Comparison of ENCODE assay signal across 9 cellular contexts in genomic region chrX:1248381-1249061, GRCh38. TPM values are rescaled to one million over a fixed set of nuclear protein-coding genes. Genes with fewer than 3 reads are reported as not detected.
DNase-seq lines count a peak whose midpoint lies in the region; ATAC-seq and TF ChIP-seq lines count a peak whose summit lies in the region.
"Had no signal": no experiment of that assay in that cellular context is flagged by ENCODE, and none has a peak within 500 bp of the region (broad histone marks: within the 10 kb centered on the region; RNA-seq: fewer than 3 reads in every experiment).

No MANE protein-coding gene starts in this region.

- H3K27me3 ChIP-seq in HUES6 (ENCODE audit: control insufficient read depth, insufficient read depth, low read length) (no peaks in the 10 kb centered on the region), neutrophil (no peaks in the 10 kb centered on the region)

- H3K27ac Mint-ChIP-seq in chondrocyte (ENCODE audit: unreplicated experiment), result no peak overlapping the region
- H3K27ac Mint-ChIP-seq in activated T-helper 2 cell treated with anti-CD3 and anti-CD28 coated beads, Interferon-gamma antibody, Interleukin-2, Interleukin-4, amounts not matched to agents 10 μg/mL and 5 μg/mL and 100 μg/mL, durations not matched to agents 14 hours and 24 hours and 36 hours, result no peak overlapping the region
- H3K27ac Mint-ChIP-seq in stimulated activated effector memory CD8-positive, alpha-beta T cell treated with anti-CD3 and anti-CD28 coated beads, Interleukin-12 subunit alpha, Interleukin-12 subunit beta, amount 100 ng/mL, for 72 hours, result no peak overlapping the region

- H3K4me1 Mint-ChIP-seq in chondrocyte (ENCODE audit: low read depth), result peaks cover 14% of the 10 kb centered on the region
- H3K4me1 Mint-ChIP-seq in activated T-helper 2 cell treated with anti-CD3 and anti-CD28 coated beads, Interferon-gamma antibody, Interleukin-2, Interleukin-4, amounts not matched to agents 10 μg/mL and 5 μg/mL and 100 μg/mL, durations not matched to agents 14 hours and 24 hours and 36 hours (ENCODE audit: low read depth), result peaks cover 23% of the 10 kb centered on the region
- H3K4me1 Mint-ChIP-seq in stimulated activated effector memory CD8-positive, alpha-beta T cell treated with anti-CD3 and anti-CD28 coated beads, Interleukin-12 subunit alpha, Interleukin-12 subunit beta, amount 100 ng/mL, for 72 hours, result peaks cover 7% of the 10 kb centered on the region

- peak overlapping the region; percentile 94 for H3K27ac ChIP-seq in HUES6 (ENCODE audit: low read depth, low read length)
- H3K27ac ChIP-seq in neutrophil, result peak overlapping the region; percentile 97

- no peak for ATAC-seq in stimulated activated effector memory CD8-positive, alpha-beta T cell treated with anti-CD3 and anti-CD28 coated beads, Interleukin-12 subunit alpha, Interleukin-12 subunit beta, amount 100 ng/mL, for 72 hours

- H3K9me3 Mint-ChIP-seq in chondrocyte (ENCODE audit: low read depth), result peaks cover 8% of the 10 kb centered on the region
- H3K9me3 Mint-ChIP-seq in activated T-helper 2 cell treated with anti-CD3 and anti-CD28 coated beads, Interferon-gamma antibody, Interleukin-2, Interleukin-4, amounts not matched to agents 10 μg/mL and 5 μg/mL and 100 μg/mL, durations not matched to agents 14 hours and 24 hours and 36 hours, result peaks cover 3% of the 10 kb centered on the region
- no peaks in the 10 kb centered on the region for H3K9me3 Mint-ChIP-seq in stimulated activated effector memory CD8-positive, alpha-beta T cell treated with anti-CD3 and anti-CD28 coated beads, Interleukin-12 subunit alpha, Interleukin-12 subunit beta, amount 100 ng/mL, for 72 hours

- DNase-seq in EH (ENCODE audit: low read depth), result peak; percentile 57
- DNase-seq in chondrocyte (ENCODE audit: low spot score), result no peak
- no peak for DNase-seq in activated T-helper 2 cell treated with anti-CD3 and anti-CD28 coated beads, Interferon-gamma antibody, Interleukin-2, Interleukin-4, amounts not matched to agents 10 μg/mL and 5 μg/mL and 100 μg/mL, durations not matched to agents 14 hours and 24 hours and 36 hours (ENCODE audit: low spot score)
- DNase-seq in DMS53 treated with DMSO at 0.1 percent for 48 hours (lab: John Stamatoyannopoulos, UW; ENCODE audit: unreplicated experiment), result no peak
- no peak for DNase-seq in stimulated activated effector memory CD8-positive, alpha-beta T cell treated with anti-CD3 and anti-CD28 coated beads, Interleukin-12 subunit alpha, Interleukin-12 subunit beta, amount 100 ng/mL, for 72 hours (ENCODE audit: low spot score in 2 of 2)
- no peak for DNase-seq in SIG-M5 (lab: John Stamatoyannopoulos, UW)

- H3K27me3 Mint-ChIP-seq in chondrocyte (ENCODE audit: low read depth), result no peaks in the 10 kb centered on the region
- H3K27me3 Mint-ChIP-seq in activated T-helper 2 cell treated with anti-CD3 and anti-CD28 coated beads, Interferon-gamma antibody, Interleukin-2, Interleukin-4, amounts not matched to agents 10 μg/mL and 5 μg/mL and 100 μg/mL, durations not matched to agents 14 hours and 24 hours and 36 hours (ENCODE audit: low read depth), result peaks cover 4% of the 10 kb centered on the region

- peak overlapping the region; percentile 93 for H3K9ac ChIP-seq in HUES6 (ENCODE audit: low read length)

- TF ChIP-seq CTCF in chondrocyte (IDR thresholded peaks at IDR 0.05) (no peak), neutrophil (IDR thresholded peaks at IDR 0.05) (no peak)

- H3K4me3 ChIP-seq in HUES6 (ENCODE audit: low read depth, low read length) (peak overlapping the region; percentile 53), neutrophil (ENCODE audit: low read depth in 1 of 2, low read length in 1 of 2) (peak overlapping the region; percentile 69 to 72)

- H3K4me1 ChIP-seq in HUES6 (ENCODE audit: control insufficient read depth, insufficient read depth, low read length) (peaks cover 24% of the 10 kb centered on the region), neutrophil (ENCODE audit: control insufficient read depth in 1 of 2, insufficient read depth in 1 of 2, low read depth in 1 of 2, low read length in 1 of 2) (peaks cover 40 to 42% of the 10 kb centered on the region in 2 experiments)

- H3K9me3 ChIP-seq in HUES6 (ENCODE audit: control insufficient read depth, insufficient read depth, low read depth, low read length), result peaks cover 10% of the 10 kb centered on the region
- H3K9me3 ChIP-seq in neutrophil, result no peaks in the 10 kb centered on the region

- H3K36me3 Mint-ChIP-seq in chondrocyte (ENCODE audit: low read depth), result no peaks in the 10 kb centered on the region
- H3K36me3 Mint-ChIP-seq in activated T-helper 2 cell treated with anti-CD3 and anti-CD28 coated beads, Interferon-gamma antibody, Interleukin-2, Interleukin-4, amounts not matched to agents 10 μg/mL and 5 μg/mL and 100 μg/mL, durations not matched to agents 14 hours and 24 hours and 36 hours (ENCODE audit: low read depth), result no peaks in the 10 kb centered on the region
- peaks cover 6% of the 10 kb centered on the region for H3K36me3 Mint-ChIP-seq in stimulated activated effector memory CD8-positive, alpha-beta T cell treated with anti-CD3 and anti-CD28 coated beads, Interleukin-12 subunit alpha, Interleukin-12 subunit beta, amount 100 ng/mL, for 72 hours

- peak overlapping the region; percentile 56 for H3K4me3 Mint-ChIP-seq in chondrocyte (ENCODE audit: unreplicated experiment)
- no peak overlapping the region for H3K4me3 Mint-ChIP-seq in activated T-helper 2 cell treated with anti-CD3 and anti-CD28 coated beads, Interferon-gamma antibody, Interleukin-2, Interleukin-4, amounts not matched to agents 10 μg/mL and 5 μg/mL and 100 μg/mL, durations not matched to agents 14 hours and 24 hours and 36 hours (ENCODE audit: low read depth)
- H3K4me3 Mint-ChIP-seq in stimulated activated effector memory CD8-positive, alpha-beta T cell treated with anti-CD3 and anti-CD28 coated beads, Interleukin-12 subunit alpha, Interleukin-12 subunit beta, amount 100 ng/mL, for 72 hours, result no peak overlapping the region

- intact Hi-C loops in activated T-helper 2 cell treated with anti-CD3 and anti-CD28 coated beads, Interferon-gamma antibody, Interleukin-2, Interleukin-4, amounts not matched to agents 10 μg/mL and 5 μg/mL and 100 μg/mL, durations not matched to agents 14 hours and 24 hours and 36 hours (cut with micrococcal nuclease), result loop anchor here (5.0 kb wide), 3 partner anchors 81 to 344 kb away; partner anchors contain the start of genes AKAP17A and SLC25A6

- H3K36me3 ChIP-seq in HUES6 (ENCODE audit: control insufficient read depth, insufficient read depth, low read length) (0 out of 2 replicates have a peak, but pooled peaks cover 8% of the 10 kb centered on the region), neutrophil (no peaks in the 10 kb centered on the region)

RNA-seq across cellular contexts. Expression of gene CSF2RA, which starts 20.1 kb away (rescaled TPM):
- total RNA-seq in chondrocyte, result 0.75 to 0.80 TPM in 2 of 3 replicates, not detected in the other
- 0.25 and 0.62 TPM in 2 replicates for total RNA-seq in activated T-helper 2 cell treated with anti-CD3 and anti-CD28 coated beads, Interferon-gamma antibody, Interleukin-2, Interleukin-4, amounts not matched to agents 10 μg/mL and 5 μg/mL and 100 μg/mL, durations not matched to agents 14 hours and 24 hours and 36 hours

RNA-seq across cellular contexts. Expression of gene CRLF2, which starts 36.1 kb away (rescaled TPM):
- total RNA-seq in chondrocyte, result not detected in 3 replicates
- total RNA-seq in activated T-helper 2 cell treated with anti-CD3 and anti-CD28 coated beads, Interferon-gamma antibody, Interleukin-2, Interleukin-4, amounts not matched to agents 10 μg/mL and 5 μg/mL and 100 μg/mL, durations not matched to agents 14 hours and 24 hours and 36 hours, result 5.6 and 6.0 TPM in 2 replicates
- total RNA-seq: astrocyte had no signal
